In genomic region chr12:80186727-80187217, GRCh38 we compare ENCODE assay signal across 8 cellular contexts.
DNase-seq lines count a peak whose midpoint lies in the region; ATAC-seq lines count a peak whose summit lies in the region.

No MANE protein-coding gene starts in this region.

- no peaks in the 10 kb centered on the region for H3K9me3 Mint-ChIP-seq in activated naive CD8-positive, alpha-beta T cell treated with anti-CD3 and anti-CD28 coated beads, Interleukin-2, amount 10 ng/mL, durations not matched to agents 7 days and 5 days

- H2AFZ ChIP-seq in trophoblast cell (ENCODE audit: insufficient read depth, low read length, poor library complexity), result no peak overlapping the region

- no peak overlapping the region for H4K12ac ChIP-seq in trophoblast cell (ENCODE audit: low read depth, low read length)

- no peak overlapping the region for H3K27ac ChIP-seq in trophoblast cell (ENCODE audit: low read depth, low read length)

- no peaks in the 10 kb centered on the region for H3K4me1 ChIP-seq in trophoblast cell (ENCODE audit: control insufficient read depth in 1 of 2, insufficient read depth in 2 of 2, low read length in 2 of 2)

- H3K18ac ChIP-seq in trophoblast cell (ENCODE audit: low read length), result no peak overlapping the region

- H3K79me1 ChIP-seq in trophoblast cell (ENCODE audit: low read length), result no peaks in the 10 kb centered on the region

- no peak overlapping the region for H3K23ac ChIP-seq in trophoblast cell (ENCODE audit: low read length)

- no peak overlapping the region for H3K4me2 ChIP-seq in trophoblast cell (ENCODE audit: low read length)

- H4K91ac ChIP-seq in trophoblast cell (ENCODE audit: low read depth, low read length), result no peak overlapping the region

- H2AK5ac ChIP-seq in trophoblast cell (ENCODE audit: low read length), result no peak overlapping the region

- H3K27me3 Mint-ChIP-seq in activated naive CD8-positive, alpha-beta T cell treated with anti-CD3 and anti-CD28 coated beads, Interleukin-2, amount 10 ng/mL, durations not matched to agents 7 days and 5 days, result no peaks in the 10 kb centered on the region

- H3K14ac ChIP-seq in trophoblast cell (ENCODE audit: low read length), result no peak overlapping the region

- H3K79me2 ChIP-seq in trophoblast cell (ENCODE audit: control insufficient read depth, insufficient read depth, low read length, poor library complexity), result no peaks in the 10 kb centered on the region

- no peaks in the 10 kb centered on the region for H3K36me3 Mint-ChIP-seq in activated naive CD8-positive, alpha-beta T cell treated with anti-CD3 and anti-CD28 coated beads, Interleukin-2, amount 10 ng/mL, durations not matched to agents 7 days and 5 days

- H3K4me1 Mint-ChIP-seq in activated naive CD8-positive, alpha-beta T cell treated with anti-CD3 and anti-CD28 coated beads, Interleukin-2, amount 10 ng/mL, durations not matched to agents 7 days and 5 days, result peaks cover 14% of the 10 kb centered on the region

- ATAC-seq in GM18907 (IDR thresholded peaks at IDR 0.05; ENCODE audit: unreplicated experiment) (peak; percentile 66), HG03432 (IDR thresholded peaks at IDR 0.05; ENCODE audit: unreplicated experiment) (peak; percentile 61)
- ATAC-seq in activated naive CD8-positive, alpha-beta T cell treated with anti-CD3 and anti-CD28 coated beads, Interleukin-2, amount 10 ng/mL, durations not matched to agents 7 days and 5 days (ENCODE audit: low read depth), result peak; percentile 62

- POLR2A ChIA-PET in activated naive CD8-positive, alpha-beta T cell treated with anti-CD3 and anti-CD28 coated beads, Interleukin-2, amount 10 ng/mL, durations not matched to agents 7 days and 5 days (lab: Charles Lee), result no interaction called here

- H3K27me3 ChIP-seq in trophoblast cell (ENCODE audit: insufficient read depth, low read length), result no peaks in the 10 kb centered on the region

- no peak overlapping the region for H3K4me3 Mint-ChIP-seq in activated naive CD8-positive, alpha-beta T cell treated with anti-CD3 and anti-CD28 coated beads, Interleukin-2, amount 10 ng/mL, durations not matched to agents 7 days and 5 days

- no peaks in the 10 kb centered on the region for H3K9me3 ChIP-seq in trophoblast cell (ENCODE audit: insufficient read depth, low read depth, low read length)

- no peak overlapping the region for H3K4me3 ChIP-seq in trophoblast cell (ENCODE audit: low read depth, low read length)

- H2BK120ac ChIP-seq in trophoblast cell (ENCODE audit: insufficient read depth, low read length, poor library complexity), result no peak overlapping the region

- no peak overlapping the region for H2BK5ac ChIP-seq in trophoblast cell (ENCODE audit: low read depth, low read length, poor library complexity)

- H2BK12ac ChIP-seq in trophoblast cell (ENCODE audit: low read length), result no peak overlapping the region

- H3K4ac ChIP-seq in trophoblast cell (ENCODE audit: low read depth, low read length), result no peak overlapping the region

- no peaks in the 10 kb centered on the region for H3K36me3 ChIP-seq in trophoblast cell (ENCODE audit: control insufficient read depth in 1 of 2, insufficient read depth in 2 of 2, low read length in 2 of 2)

- H3K27ac Mint-ChIP-seq in activated naive CD8-positive, alpha-beta T cell treated with anti-CD3 and anti-CD28 coated beads, Interleukin-2, amount 10 ng/mL, durations not matched to agents 7 days and 5 days, result no peak overlapping the region

- intact Hi-C loops in head of caudate nucleus (cut with DNase I), result loop anchor here (10.0 kb wide), 1 partner anchor 632 kb away; no protein-coding TSS in a partner anchor

- no peak overlapping the region for H3K9ac ChIP-seq in trophoblast cell (ENCODE audit: low read length)

- no CpG with 5 or more reads among the region's 2 CpGs for WGBS in trophoblast cell (ENCODE audit: extremely low coverage, insufficient coverage, insufficient read length)

- peak; percentile 84 for DNase-seq in COLO829 (ENCODE audit: low spot score)
- peak; percentile 80 for DNase-seq in NCI-H748 (lab: John Stamatoyannopoulos, UW; ENCODE audit: unreplicated experiment)
- DNase-seq in activated naive CD8-positive, alpha-beta T cell treated with anti-CD3 and anti-CD28 coated beads, Interleukin-2, amount 10 ng/mL, durations not matched to agents 7 days and 5 days, result no peak
- DNase-seq in head of caudate nucleus, result peak in 29 of 42 donors; percentile 6 to 74 (median 42)
- peak; percentile 28 to 83 for DNase-seq in trophoblast cell
- DNase-seq in GOT3 (lab: John Stamatoyannopoulos, UW), result no peak

- no peak overlapping the region for H4K8ac ChIP-seq in trophoblast cell (ENCODE audit: low read depth, low read length)

Comparison
In these comparisons a context has a peak if more than half of its experiments do, and no peak if none do; other contexts are left out.
1. DNase-seq: peak in COLO829 (single experiment), NCI-H748 (single experiment), head of caudate nucleus (29 of 42) and trophoblast cell (2 of 2); none in activated naive CD8-positive, alpha-beta T cell treated with anti-CD3 and anti-CD28 coated beads, Interleukin-2, amount 10 ng/mL, durations not matched to agents 7 days and 5 days (single experiment) and GOT3 (single experiment).
2. Peak in every context shown above with its lines, with median percentiles within 50 percentile points of each other: ATAC-seq.